Comparison of ENCODE assay signal across 8 cellular contexts in genomic region chr5:138032572-138033274, GRCh38. TPM values are rescaled to one million over a fixed set of nuclear protein-coding genes. Genes with fewer than 3 reads are reported as not detected.
DNase-seq lines count a peak whose midpoint lies in the region; ATAC-seq and TF ChIP-seq lines count a peak whose summit lies in the region.

Gene FAM13B, minus strand, starts transcription at chr5:138033079. Its CDS starts 13,968 bp downstream, at chr5:138019111.

- CTCF ChIA-PET in GM10248 (lab: Yijun Ruan, JAX), result interaction anchor here (0.6 to 7.9 kb wide), 5 partner anchors 14 to 254 kb away, joined by 3 to 165 read pairs (median 43); no protein-coding TSS in a partner anchor

- intact Hi-C loops in heart left ventricle (cut with DNase I) (loop anchor here in 7 of 10 donors (10.0 kb wide), 4 partner anchors 102 to 398 kb away; partner anchors contain the start of genes HNRNPA0 (in 1 of the 7) and NME5 (in 1 of the 7)), prostate gland (cut with DNase I) (loop anchor here (5.0 kb wide), 1 partner anchor 200 kb away; no protein-coding TSS in a partner anchor)

- H3K4me1 ChIP-seq in heart left ventricle, result peaks cover 0 to 65% (median 39%) of the 10 kb centered on the region in 12 donors
- H3K4me1 ChIP-seq in prostate gland (replicated peaks), result no peaks in the 10 kb centered on the region
- no peaks in the 10 kb centered on the region for H3K4me1 ChIP-seq in urinary bladder (ENCODE audit: insufficient read depth)

- ATAC-seq in HG02571 (IDR thresholded peaks at IDR 0.05; ENCODE audit: unreplicated experiment) (peak; percentile 46), heart left ventricle (peak; percentile 71 to 94 (median 92))
- ATAC-seq in activated naive CD8-positive, alpha-beta T cell treated with anti-CD3 and anti-CD28 coated beads, Interleukin-2, amount 50 U/mL, for 24 hours, result peak; percentile 81

- H3K9me3 ChIP-seq in heart left ventricle (no peaks in the 10 kb centered on the region), prostate gland (no peaks in the 10 kb centered on the region)

- H3K9me3 Mint-ChIP-seq in activated naive CD8-positive, alpha-beta T cell treated with anti-CD3 and anti-CD28 coated beads, Interleukin-2, amount 50 U/mL, for 24 hours, result no peaks in the 10 kb centered on the region

- peaks cover 61% of the 10 kb centered on the region for H3K4me1 Mint-ChIP-seq in activated naive CD8-positive, alpha-beta T cell treated with anti-CD3 and anti-CD28 coated beads, Interleukin-2, amount 50 U/mL, for 24 hours

- TF ChIP-seq CTCF in GM10248 (IDR thresholded peaks at IDR 0.05; ENCODE audit: control extremely low read depth, extremely low read depth, low read depth, missing control alignments), result no peak
- no peak for TF ChIP-seq CTCF in heart left ventricle (IDR thresholded peaks at IDR 0.05)
- TF ChIP-seq CTCF in prostate gland (IDR thresholded peaks at IDR 0.05), result peak in 1 of 4 experiments; percentile 30

- H3K27me3 Mint-ChIP-seq in activated naive CD8-positive, alpha-beta T cell treated with anti-CD3 and anti-CD28 coated beads, Interleukin-2, amount 50 U/mL, for 24 hours, result no peaks in the 10 kb centered on the region

- H3K36me3 ChIP-seq in heart left ventricle (no peaks in the 10 kb centered on the region), prostate gland (no peaks in the 10 kb centered on the region), urinary bladder (ENCODE audit: insufficient read depth) (no peaks in the 10 kb centered on the region)

- H3K27ac Mint-ChIP-seq in activated naive CD8-positive, alpha-beta T cell treated with anti-CD3 and anti-CD28 coated beads, Interleukin-2, amount 50 U/mL, for 24 hours, result peak within 1 kb of the TSS; percentile 93

- WGBS in heart left ventricle, 4 donors, result 0 to 1% (median 1%) methylated on average over 20 to 76 of the region's 76 CpGs
- under 1% methylated on average over 33 of the region's 76 CpGs for WGBS in prostate gland
- under 1% methylated on average over 76 of the region's 76 CpGs for WGBS in urinary bladder

- H3K27me3 ChIP-seq in heart left ventricle (no peaks in the 10 kb centered on the region), prostate gland (replicated peaks; ENCODE audit: insufficient read depth) (no peaks in the 10 kb centered on the region)

- peaks cover 8% of the 10 kb centered on the region for H3K36me3 Mint-ChIP-seq in activated naive CD8-positive, alpha-beta T cell treated with anti-CD3 and anti-CD28 coated beads, Interleukin-2, amount 50 U/mL, for 24 hours (ENCODE audit: low read depth)

- peak within 1 kb of the TSS; percentile 75 to 100 (median 98) for H3K4me3 ChIP-seq in heart left ventricle
- peak within 1 kb of the TSS; percentile 99 to 100 for H3K4me3 ChIP-seq in prostate gland
- peak within 1 kb of the TSS; percentile 85 for H3K4me3 ChIP-seq in urinary bladder (ENCODE audit: low read depth, low read length)

- H3K4me3 Mint-ChIP-seq in activated naive CD8-positive, alpha-beta T cell treated with anti-CD3 and anti-CD28 coated beads, Interleukin-2, amount 50 U/mL, for 24 hours, result peak within 1 kb of the TSS; percentile 96

- DNase-seq in GM10248 (ENCODE audit: extremely low spot score) (peak; percentile 90), NCI-H1048 (lab: John Stamatoyannopoulos, UW) (peak; percentile 32), T follicular helper cell (ENCODE audit: low read depth) (peak; percentile 72), heart left ventricle (peak; percentile 84 to 93 (median 85)), prostate gland (ENCODE audit: low spot score) (peak; percentile 67)
- peak; percentile 84 for DNase-seq in activated naive CD8-positive, alpha-beta T cell treated with anti-CD3 and anti-CD28 coated beads, Interleukin-2, amount 50 U/mL, for 24 hours

- TF ChIP-seq POLR2A in heart left ventricle (IDR thresholded peaks at IDR 0.05) (peak in 1 of 2 donors; percentile 53), prostate gland (IDR thresholded peaks at IDR 0.05) (peak; percentile 80)

- H3K27ac ChIP-seq in heart left ventricle (peak within 1 kb of the TSS; percentile 88 to 100 (median 99)), prostate gland (peak within 1 kb of the TSS; percentile 100), urinary bladder (ENCODE audit: low read depth) (peak within 1 kb of the TSS; percentile 99)

- POLR2A ChIA-PET in GM10248 (lab: Yijun Ruan, JAX), result no interaction called here

RNA-seq across cellular contexts. Expression of gene FAM13B, which starts in this region (rescaled TPM):
- total RNA-seq in heart left ventricle, result 10 to 100 TPM; 20.3 to 42.0 (median 27.2) TPM
- 10 to 100 TPM in 1 of 2 donors, 1 to 10 TPM in 1; 6.8 to 19.6 TPM for polyA plus RNA-seq in heart left ventricle
- 100 to 1,000 TPM in 1 of 2 donors, 10 to 100 TPM in 1; 34.4 to 107 TPM for total RNA-seq in prostate gland
- 107 TPM for total RNA-seq in urinary bladder
- polyA plus RNA-seq in urinary bladder, result 32.6 TPM

Comparison
In these comparisons a context has a peak if more than half of its experiments do, and no peak if none do; other contexts are left out.
1. Peak in every context shown above with its lines: DNase-seq, ATAC-seq, H3K4me3 ChIP-seq and H3K27ac ChIP-seq.
2. DNase-seq: peak in every context shown above with its lines; median percentile 90 in GM10248; 85 in heart left ventricle; 84 in activated naive CD8-positive, alpha-beta T cell treated with anti-CD3 and anti-CD28 coated beads, Interleukin-2, amount 50 U/mL, for 24 hours; 72 in T follicular helper cell; 67 in prostate gland; 32 in NCI-H1048.